8 cellular contexts compared by ENCODE assay signal in genomic region chr11:10605941-10606381, GRCh38. TPM values are rescaled to one million over a fixed set of nuclear protein-coding genes. Genes with fewer than 3 reads are reported as not detected.
A peak's percentile ranks its signal among the peaks of the same experiment; 100 is the strongest.
DNase-seq lines count a peak whose midpoint lies in the region; ATAC-seq lines count a peak whose summit lies in the region.

No MANE protein-coding gene starts in this region.

- DNase-seq in EH (ENCODE audit: low read depth) (peak; percentile 71), UCSD-AML1 (lab: John Stamatoyannopoulos, UW; ENCODE audit: unreplicated experiment) (peak; percentile 49), Right ventricle myocardium superior (peak; percentile 82), pons (ENCODE audit: low spot score) (peak; percentile 49), NCI-H526 (lab: John Stamatoyannopoulos, UW) (no peak)
- no peak for DNase-seq in activated CD4-positive, alpha-beta T cell treated with anti-CD3 and anti-CD28 coated beads, Interleukin-2, amount 50 U/mL, for 4 hours
- no peak for DNase-seq in stimulated activated CD4-positive, alpha-beta T cell treated with anti-CD3 and anti-CD28 coated beads, Interleukin-4, amount 100 ng/mL, for 24 hours

- ATAC-seq in Right ventricle myocardium superior (ENCODE audit: poor library complexity) (peak; percentile 70), HG02588 (IDR thresholded peaks at IDR 0.05; ENCODE audit: unreplicated experiment) (no peak)

- intact Hi-C loops in Right ventricle myocardium superior (cut with DNase I) = no loop called here

RNA-seq across cellular contexts. Expression of gene LYVE1, which starts 37.5 kb away (rescaled TPM):
- total RNA-seq in Right ventricle myocardium superior = 77.2 TPM

Comparison
In these comparisons a context has a peak if more than half of its experiments do, and no peak if none do; other contexts are left out.
1. DNase-seq: peak in EH (single experiment), UCSD-AML1 (single experiment), Right ventricle myocardium superior (single experiment) and pons (single experiment); none in NCI-H526 (0 of 2), activated CD4-positive, alpha-beta T cell treated with anti-CD3 and anti-CD28 coated beads, Interleukin-2, amount 50 U/mL, for 4 hours (0 of 2) and stimulated activated CD4-positive, alpha-beta T cell treated with anti-CD3 and anti-CD28 coated beads, Interleukin-4, amount 100 ng/mL, for 24 hours (single experiment).